11 cellular contexts compared by ENCODE assay signal in genomic region chr6:30819287-30819917, GRCh38.
A peak's percentile ranks its signal among the peaks of the same experiment; 100 is the strongest.
DNase-seq lines count a peak whose midpoint lies in the region; ATAC-seq and FAIRE-seq lines count a peak whose summit lies in the region.
"Had no signal": no experiment of that assay in that cellular context is flagged by ENCODE, and none has a peak within 500 bp of the region (broad histone marks: within the 10 kb centered on the region; RNA-seq: fewer than 3 reads in every experiment).

No MANE protein-coding gene starts in this region.

- no peak overlapping the region for H3K18ac ChIP-seq in mesendoderm (ENCODE audit: low read length)

- no peak overlapping the region for H4K5ac ChIP-seq in mesendoderm (ENCODE audit: low read length)

- H2AK5ac ChIP-seq in mesendoderm (ENCODE audit: low read length) = peak overlapping the region; percentile 83

- WGBS in mesendoderm (ENCODE audit: extremely low coverage, insufficient coverage, low lambda C conversion rate) = no CpG with 5 or more reads among the region's 11 CpGs

- H2BK15ac ChIP-seq in mesendoderm (replicated peaks; ENCODE audit: low read depth) = no peak overlapping the region

- H3K56ac ChIP-seq in mesendoderm (ENCODE audit: low read length) = peak overlapping the region; percentile 61

- H3K4me3 Mint-ChIP-seq in activated naive CD4-positive, alpha-beta T cell treated with anti-CD3 and anti-CD28 coated beads, Interleukin-2, amount 10 ng/mL, durations not matched to agents 7 days and 5 days = no peak overlapping the region
- H3K4me3 Mint-ChIP-seq in activated T-cell treated with anti-CD3 and anti-CD28 coated beads, Interleukin-2, amount 50 U/mL, for 4 hours = peak overlapping the region; percentile 73
- H3K4me3 Mint-ChIP-seq: nephron progenitor cell had no signal

- peaks cover 8% of the 10 kb centered on the region for H3K9me3 Mint-ChIP-seq in activated naive CD4-positive, alpha-beta T cell treated with anti-CD3 and anti-CD28 coated beads, Interleukin-2, amount 10 ng/mL, durations not matched to agents 7 days and 5 days
- H3K9me3 Mint-ChIP-seq in activated T-cell treated with anti-CD3 and anti-CD28 coated beads, Interleukin-2, amount 50 U/mL, for 4 hours = peaks cover 4% of the 10 kb centered on the region

- no peak overlapping the region for H3K4ac ChIP-seq in mesendoderm (ENCODE audit: low read depth, low read length)

- FAIRE-seq in frontal cortex (lab: Jason Lieb, UNC) = no peak

- H3K27ac ChIP-seq in mesendoderm (ENCODE audit: low read depth, low read length) = no peak overlapping the region
- H3K27ac ChIP-seq: BLaER1 had no signal

- H3K27me3 Mint-ChIP-seq in activated naive CD4-positive, alpha-beta T cell treated with anti-CD3 and anti-CD28 coated beads, Interleukin-2, amount 10 ng/mL, durations not matched to agents 7 days and 5 days = no peaks in the 10 kb centered on the region
- H3K27me3 Mint-ChIP-seq in activated T-cell treated with anti-CD3 and anti-CD28 coated beads, Interleukin-2, amount 50 U/mL, for 4 hours (ENCODE audit: low read depth) = no peaks in the 10 kb centered on the region

- H3K4me1 Mint-ChIP-seq in activated naive CD4-positive, alpha-beta T cell treated with anti-CD3 and anti-CD28 coated beads, Interleukin-2, amount 10 ng/mL, durations not matched to agents 7 days and 5 days = peaks cover 65% of the 10 kb centered on the region
- H3K4me1 Mint-ChIP-seq in activated T-cell treated with anti-CD3 and anti-CD28 coated beads, Interleukin-2, amount 50 U/mL, for 4 hours (ENCODE audit: low read depth) = peaks cover 82% of the 10 kb centered on the region

- peak; percentile 75 to 81 for ATAC-seq in activated T-cell treated with anti-CD3 and anti-CD28 coated beads, Interleukin-2, amount 50 U/mL, for 4 hours
- ATAC-seq in stimulated activated naive CD8-positive, alpha-beta T cell treated with anti-CD3 and anti-CD28 coated beads, Interleukin-15, Interleukin-2, amounts not matched to agents 100 U/mL and 50 U/mL, for 24 hours = peak; percentile 68
- ATAC-seq in HG03175 (IDR thresholded peaks at IDR 0.05; ENCODE audit: unreplicated experiment) = no peak

- CTCF ChIA-PET in activated naive CD4-positive, alpha-beta T cell treated with anti-CD3 and anti-CD28 coated beads, Interleukin-2, amount 10 ng/mL, durations not matched to agents 7 days and 5 days (lab: Charles Lee) = interaction anchor here (0.8 to 4.8 kb wide), 8 partner anchors 10 to 268 kb away, joined by 3 to 25 read pairs (median 8); partner anchors contain the start of gene FLOT1

- H3K79me2 ChIP-seq in mesendoderm (ENCODE audit: control insufficient read depth, insufficient read depth, low read length) = no peaks in the 10 kb centered on the region

- H3K27ac Mint-ChIP-seq in activated naive CD4-positive, alpha-beta T cell treated with anti-CD3 and anti-CD28 coated beads, Interleukin-2, amount 10 ng/mL, durations not matched to agents 7 days and 5 days = no peak overlapping the region

- H3K4me2 ChIP-seq in mesendoderm (ENCODE audit: low read length) = no peak overlapping the region
- H3K4me2 ChIP-seq: BLaER1 had no signal

- H3K79me1 ChIP-seq in mesendoderm (ENCODE audit: low read length) = no peaks in the 10 kb centered on the region

- no peak overlapping the region for H3K4me3 ChIP-seq in mesendoderm (ENCODE audit: low read length)
- H3K4me3 ChIP-seq: BLaER1 had no signal

- H2BK120ac ChIP-seq in mesendoderm (ENCODE audit: low read depth, low read length) = no peak overlapping the region

- no peak overlapping the region for H2BK5ac ChIP-seq in mesendoderm (ENCODE audit: low read length)

- no peaks in the 10 kb centered on the region for H3K27me3 ChIP-seq in mesendoderm (ENCODE audit: insufficient read depth, low read length, poor library complexity)
- H3K27me3 ChIP-seq: BLaER1 had no signal

- peaks cover 10% of the 10 kb centered on the region for H3K4me1 ChIP-seq in mesendoderm (ENCODE audit: control insufficient read depth, low read depth, low read length)

- H3K23ac ChIP-seq in mesendoderm (ENCODE audit: low read length) = no peak overlapping the region

- H3K36me3 Mint-ChIP-seq in activated naive CD4-positive, alpha-beta T cell treated with anti-CD3 and anti-CD28 coated beads, Interleukin-2, amount 10 ng/mL, durations not matched to agents 7 days and 5 days = peaks cover 32% of the 10 kb centered on the region
- H3K36me3 Mint-ChIP-seq in activated T-cell treated with anti-CD3 and anti-CD28 coated beads, Interleukin-2, amount 50 U/mL, for 4 hours (ENCODE audit: insufficient read depth) = peaks cover 24% of the 10 kb centered on the region

- DNase-seq in activated naive CD4-positive, alpha-beta T cell treated with Interleukin-2 at 50 U/mL for 16 hours = peak; percentile 77
- no peak for DNase-seq in activated naive CD4-positive, alpha-beta T cell treated with anti-CD3 and anti-CD28 coated beads, Interleukin-2, amount 10 ng/mL, durations not matched to agents 7 days and 5 days
- peak; percentile 60 for DNase-seq in activated T-cell treated with anti-CD3 and anti-CD28 coated beads, Interleukin-2, amount 50 U/mL, for 4 hours
- peak; percentile 57 for DNase-seq in mesendoderm
- peak; percentile 66 for DNase-seq in stimulated activated naive CD8-positive, alpha-beta T cell treated with anti-CD3 and anti-CD28 coated beads, Interleukin-15, Interleukin-2, amounts not matched to agents 100 U/mL and 50 U/mL, for 24 hours
- no peak for DNase-seq in frontal cortex (ENCODE audit: low spot score in 2 of 2)
- no peak for DNase-seq in DMS79 treated with DMSO at 0.1 percent for 48 hours (lab: John Stamatoyannopoulos, UW)
- DNase-seq: activated gamma-delta T cell treated with Interleukin-2 at 50 U/mL for 16 hours, nephron progenitor cell had no signal

- no peak overlapping the region for H4K8ac ChIP-seq in mesendoderm (ENCODE audit: low read depth, low read length)

- H3K36me3 ChIP-seq in mesendoderm (ENCODE audit: control insufficient read depth, insufficient read depth, low read length) = no peaks in the 10 kb centered on the region
- H3K36me3 ChIP-seq: BLaER1 had no signal

- H3K9ac ChIP-seq in mesendoderm (ENCODE audit: low read length) = no peak overlapping the region
- H3K9ac ChIP-seq: BLaER1 had no signal

Comparison
In these comparisons a context has a peak if more than half of its experiments do, and no peak if none do; other contexts are left out.
1. DNase-seq: peak in activated naive CD4-positive, alpha-beta T cell treated with Interleukin-2 at 50 U/mL for 16 hours (single experiment), activated T-cell treated with anti-CD3 and anti-CD28 coated beads, Interleukin-2, amount 50 U/mL, for 4 hours (single experiment), mesendoderm (single experiment) and stimulated activated naive CD8-positive, alpha-beta T cell treated with anti-CD3 and anti-CD28 coated beads, Interleukin-15, Interleukin-2, amounts not matched to agents 100 U/mL and 50 U/mL, for 24 hours (single experiment); none in activated naive CD4-positive, alpha-beta T cell treated with anti-CD3 and anti-CD28 coated beads, Interleukin-2, amount 10 ng/mL, durations not matched to agents 7 days and 5 days (single experiment), frontal cortex (0 of 2) and DMS79 treated with DMSO at 0.1 percent for 48 hours (single experiment).